ENCODE assay signal across 1 cellular context in the genomic region with DNA sequence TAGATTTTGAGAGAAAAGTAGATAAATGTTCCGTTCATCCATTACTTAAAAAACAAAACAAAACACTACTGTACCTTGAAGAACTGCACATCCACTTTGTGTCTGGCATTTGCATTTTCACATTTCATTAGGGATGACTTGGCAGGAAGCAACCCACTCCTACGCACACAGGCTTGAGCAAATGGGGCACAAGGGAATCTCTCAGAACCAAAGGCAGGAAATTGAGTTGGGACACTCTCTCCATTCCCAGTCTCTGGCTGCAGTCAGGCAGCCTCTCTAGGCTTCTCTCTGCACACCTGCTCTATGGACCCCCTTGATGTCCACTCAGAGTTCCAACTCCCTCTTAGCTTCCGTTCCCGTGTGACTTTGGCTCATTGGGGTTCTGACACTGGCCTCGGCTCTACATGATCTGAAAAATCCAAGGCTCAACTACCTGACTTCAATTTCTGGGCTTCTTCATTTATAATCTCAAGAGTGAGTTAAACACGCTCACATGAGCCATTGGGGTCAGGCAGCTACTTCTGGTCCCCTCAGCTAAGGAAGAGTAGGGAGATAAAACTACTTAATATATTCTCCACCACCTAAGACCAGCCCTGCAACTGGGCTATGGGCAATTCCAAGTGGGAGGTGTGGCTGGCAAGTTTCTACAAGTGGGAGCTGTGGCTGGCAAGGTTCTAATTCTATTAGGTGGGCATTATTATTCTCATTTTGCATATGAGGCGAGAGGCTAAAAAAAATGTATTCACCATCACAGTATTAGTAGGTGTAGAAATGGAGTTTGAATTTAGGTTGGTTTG.
TF ChIP-seq lines count a peak whose summit lies in the region.

No MANE protein-coding gene starts in this region.

TF ChIP-seq in K562, 482 proteins besides CTCF, POLR2A, EP300 and RAD21 (continued from another document):
- TF ChIP-seq, protein P1, sequence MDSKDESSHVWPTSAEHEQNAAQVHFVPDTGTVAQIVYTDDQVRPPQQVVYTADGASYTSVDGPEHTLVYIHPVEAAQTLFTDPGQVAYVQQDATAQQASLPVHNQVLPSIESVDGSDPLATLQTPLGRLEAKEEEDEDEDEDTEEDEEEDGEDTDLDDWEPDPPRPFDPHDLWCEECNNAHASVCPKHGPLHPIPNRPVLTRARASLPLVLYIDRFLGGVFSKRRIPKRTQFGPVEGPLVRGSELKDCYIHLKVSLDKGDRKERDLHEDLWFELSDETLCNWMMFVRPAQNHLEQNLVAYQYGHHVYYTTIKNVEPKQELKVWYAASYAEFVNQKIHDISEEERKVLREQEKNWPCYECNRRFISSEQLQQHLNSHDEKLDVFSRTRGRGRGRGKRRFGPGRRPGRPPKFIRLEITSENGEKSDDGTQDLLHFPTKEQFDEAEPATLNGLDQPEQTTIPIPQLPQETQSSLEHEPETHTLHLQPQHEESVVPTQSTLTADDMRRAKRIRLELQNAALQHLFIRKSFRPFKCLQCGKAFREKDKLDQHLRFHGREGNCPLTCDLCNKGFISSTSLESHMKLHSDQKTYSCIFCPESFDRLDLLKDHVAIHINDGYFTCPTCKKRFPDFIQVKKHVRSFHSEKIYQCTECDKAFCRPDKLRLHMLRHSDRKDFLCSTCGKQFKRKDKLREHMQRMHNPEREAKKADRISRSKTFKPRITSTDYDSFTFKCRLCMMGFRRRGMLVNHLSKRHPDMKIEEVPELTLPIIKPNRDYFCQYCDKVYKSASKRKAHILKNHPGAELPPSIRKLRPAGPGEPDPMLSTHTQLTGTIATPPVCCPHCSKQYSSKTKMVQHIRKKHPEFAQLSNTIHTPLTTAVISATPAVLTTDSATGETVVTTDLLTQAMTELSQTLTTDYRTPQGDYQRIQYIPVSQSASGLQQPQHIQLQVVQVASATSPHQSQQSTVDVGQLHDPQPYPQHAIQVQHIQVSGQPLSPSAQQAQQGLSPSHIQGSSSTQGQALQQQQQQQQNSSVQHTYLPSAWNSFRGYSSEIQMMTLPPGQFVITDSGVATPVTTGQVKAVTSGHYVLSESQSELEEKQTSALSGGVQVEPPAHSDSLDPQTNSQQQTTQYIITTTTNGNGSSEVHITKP (IDR thresholded peaks at IDR 0.05; ENCODE audit: partially characterized antibody), result peak; percentile 92
- TF ChIP-seq, protein P2, sequence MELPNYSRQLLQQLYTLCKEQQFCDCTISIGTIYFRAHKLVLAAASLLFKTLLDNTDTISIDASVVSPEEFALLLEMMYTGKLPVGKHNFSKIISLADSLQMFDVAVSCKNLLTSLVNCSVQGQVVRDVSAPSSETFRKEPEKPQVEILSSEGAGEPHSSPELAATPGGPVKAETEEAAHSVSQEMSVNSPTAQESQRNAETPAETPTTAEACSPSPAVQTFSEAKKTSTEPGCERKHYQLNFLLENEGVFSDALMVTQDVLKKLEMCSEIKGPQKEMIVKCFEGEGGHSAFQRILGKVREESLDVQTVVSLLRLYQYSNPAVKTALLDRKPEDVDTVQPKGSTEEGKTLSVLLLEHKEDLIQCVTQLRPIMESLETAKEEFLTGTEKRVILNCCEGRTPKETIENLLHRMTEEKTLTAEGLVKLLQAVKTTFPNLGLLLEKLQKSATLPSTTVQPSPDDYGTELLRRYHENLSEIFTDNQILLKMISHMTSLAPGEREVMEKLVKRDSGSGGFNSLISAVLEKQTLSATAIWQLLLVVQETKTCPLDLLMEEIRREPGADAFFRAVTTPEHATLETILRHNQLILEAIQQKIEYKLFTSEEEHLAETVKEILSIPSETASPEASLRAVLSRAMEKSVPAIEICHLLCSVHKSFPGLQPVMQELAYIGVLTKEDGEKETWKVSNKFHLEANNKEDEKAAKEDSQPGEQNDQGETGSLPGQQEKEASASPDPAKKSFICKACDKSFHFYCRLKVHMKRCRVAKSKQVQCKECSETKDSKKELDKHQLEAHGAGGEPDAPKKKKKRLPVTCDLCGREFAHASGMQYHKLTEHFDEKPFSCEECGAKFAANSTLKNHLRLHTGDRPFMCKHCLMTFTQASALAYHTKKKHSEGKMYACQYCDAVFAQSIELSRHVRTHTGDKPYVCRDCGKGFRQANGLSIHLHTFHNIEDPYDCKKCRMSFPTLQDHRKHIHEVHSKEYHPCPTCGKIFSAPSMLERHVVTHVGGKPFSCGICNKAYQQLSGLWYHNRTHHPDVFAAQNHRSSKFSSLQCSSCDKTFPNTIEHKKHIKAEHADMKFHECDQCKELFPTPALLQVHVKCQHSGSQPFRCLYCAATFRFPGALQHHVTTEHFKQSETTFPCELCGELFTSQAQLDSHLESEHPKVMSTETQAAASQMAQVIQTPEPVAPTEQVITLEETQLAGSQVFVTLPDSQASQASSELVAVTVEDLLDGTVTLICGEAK (IDR thresholded peaks at IDR 0.05), result no peak
- TF ChIP-seq, protein P2 (CRISPR knock-in tag; IDR thresholded peaks at IDR 0.05), result no peak
- TF ChIP-seq ATF7 (IDR thresholded peaks at IDR 0.05) (0 out of 2 replicates have a peak, but pooled peaks have one; percentile 25), ZNF133 (CRISPR knock-in tag; IDR thresholded peaks at IDR 0.05) (no peak), NCOA4 (IDR thresholded peaks at IDR 0.05; ENCODE audit: partially characterized antibody) (no peak), GTF2A2 (tag; IDR thresholded peaks at IDR 0.05) (no peak), MXI1 (IDR thresholded peaks at IDR 0.05; ENCODE audit: low read depth, low read length) (no peak), NFE2 (IDR thresholded peaks at IDR 0.05; ENCODE audit: low read depth) (peak; percentile 25; the same call in 1 of the 2 replicates), SMAD4 (CRISPR knock-in tag; conservative IDR thresholded peaks at IDR 0.05) (no peak)
- TF ChIP-seq, protein P3, sequence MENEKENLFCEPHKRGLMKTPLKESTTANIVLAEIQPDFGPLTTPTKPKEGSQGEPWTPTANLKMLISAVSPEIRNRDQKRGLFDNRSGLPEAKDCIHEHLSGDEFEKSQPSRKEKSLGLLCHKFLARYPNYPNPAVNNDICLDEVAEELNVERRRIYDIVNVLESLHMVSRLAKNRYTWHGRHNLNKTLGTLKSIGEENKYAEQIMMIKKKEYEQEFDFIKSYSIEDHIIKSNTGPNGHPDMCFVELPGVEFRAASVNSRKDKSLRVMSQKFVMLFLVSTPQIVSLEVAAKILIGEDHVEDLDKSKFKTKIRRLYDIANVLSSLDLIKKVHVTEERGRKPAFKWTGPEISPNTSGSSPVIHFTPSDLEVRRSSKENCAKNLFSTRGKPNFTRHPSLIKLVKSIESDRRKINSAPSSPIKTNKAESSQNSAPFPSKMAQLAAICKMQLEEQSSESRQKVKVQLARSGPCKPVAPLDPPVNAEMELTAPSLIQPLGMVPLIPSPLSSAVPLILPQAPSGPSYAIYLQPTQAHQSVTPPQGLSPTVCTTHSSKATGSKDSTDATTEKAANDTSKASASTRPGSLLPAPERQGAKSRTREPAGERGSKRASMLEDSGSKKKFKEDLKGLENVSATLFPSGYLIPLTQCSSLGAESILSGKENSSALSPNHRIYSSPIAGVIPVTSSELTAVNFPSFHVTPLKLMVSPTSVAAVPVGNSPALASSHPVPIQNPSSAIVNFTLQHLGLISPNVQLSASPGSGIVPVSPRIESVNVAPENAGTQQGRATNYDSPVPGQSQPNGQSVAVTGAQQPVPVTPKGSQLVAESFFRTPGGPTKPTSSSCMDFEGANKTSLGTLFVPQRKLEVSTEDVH (IDR thresholded peaks at IDR 0.05; ENCODE audit: low read depth, partially characterized antibody), result no peak
- TF ChIP-seq, protein P4, sequence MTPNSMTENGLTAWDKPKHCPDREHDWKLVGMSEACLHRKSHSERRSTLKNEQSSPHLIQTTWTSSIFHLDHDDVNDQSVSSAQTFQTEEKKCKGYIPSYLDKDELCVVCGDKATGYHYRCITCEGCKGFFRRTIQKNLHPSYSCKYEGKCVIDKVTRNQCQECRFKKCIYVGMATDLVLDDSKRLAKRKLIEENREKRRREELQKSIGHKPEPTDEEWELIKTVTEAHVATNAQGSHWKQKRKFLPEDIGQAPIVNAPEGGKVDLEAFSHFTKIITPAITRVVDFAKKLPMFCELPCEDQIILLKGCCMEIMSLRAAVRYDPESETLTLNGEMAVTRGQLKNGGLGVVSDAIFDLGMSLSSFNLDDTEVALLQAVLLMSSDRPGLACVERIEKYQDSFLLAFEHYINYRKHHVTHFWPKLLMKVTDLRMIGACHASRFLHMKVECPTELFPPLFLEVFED (CRISPR knock-in tag; conservative IDR thresholded peaks at IDR 0.05), result no peak
